In the genomic region with DNA sequence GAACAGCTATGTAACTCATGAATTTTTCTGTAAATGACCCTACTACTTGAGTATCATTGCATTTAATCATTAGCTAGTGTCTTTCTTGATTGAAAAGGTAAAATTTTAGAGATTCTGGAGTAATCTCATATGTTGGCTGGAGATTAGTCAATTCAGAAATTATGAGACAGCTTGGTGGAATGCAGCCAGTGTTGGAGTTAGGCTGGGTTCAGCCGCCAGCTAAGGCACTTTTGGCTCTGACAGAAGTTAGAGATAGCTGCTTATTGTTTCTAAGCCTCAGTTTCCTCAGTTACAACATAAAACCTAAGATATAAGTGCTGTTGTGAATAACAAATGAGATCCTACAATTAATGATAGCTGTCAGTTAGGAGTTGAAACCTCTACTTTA, we compare ENCODE assay signal across 1 cellular context.
TF ChIP-seq lines count a peak whose summit lies in the region.

No MANE protein-coding gene starts in this region.

TF ChIP-seq in HepG2, 621 proteins besides CTCF, POLR2A, EP300 and RAD21 (continued from another document):
- TF ChIP-seq, protein P1, sequence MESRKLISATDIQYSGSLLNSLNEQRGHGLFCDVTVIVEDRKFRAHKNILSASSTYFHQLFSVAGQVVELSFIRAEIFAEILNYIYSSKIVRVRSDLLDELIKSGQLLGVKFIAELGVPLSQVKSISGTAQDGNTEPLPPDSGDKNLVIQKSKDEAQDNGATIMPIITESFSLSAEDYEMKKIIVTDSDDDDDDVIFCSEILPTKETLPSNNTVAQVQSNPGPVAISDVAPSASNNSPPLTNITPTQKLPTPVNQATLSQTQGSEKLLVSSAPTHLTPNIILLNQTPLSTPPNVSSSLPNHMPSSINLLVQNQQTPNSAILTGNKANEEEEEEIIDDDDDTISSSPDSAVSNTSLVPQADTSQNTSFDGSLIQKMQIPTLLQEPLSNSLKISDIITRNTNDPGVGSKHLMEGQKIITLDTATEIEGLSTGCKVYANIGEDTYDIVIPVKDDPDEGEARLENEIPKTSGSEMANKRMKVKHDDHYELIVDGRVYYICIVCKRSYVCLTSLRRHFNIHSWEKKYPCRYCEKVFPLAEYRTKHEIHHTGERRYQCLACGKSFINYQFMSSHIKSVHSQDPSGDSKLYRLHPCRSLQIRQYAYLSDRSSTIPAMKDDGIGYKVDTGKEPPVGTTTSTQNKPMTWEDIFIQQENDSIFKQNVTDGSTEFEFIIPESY (CRISPR knock-in tag; IDR thresholded peaks at IDR 0.05), result peak; percentile 41; the same call in 1 of the 2 replicates
- no peak for TF ChIP-seq RFX3 (CRISPR knock-in tag; IDR thresholded peaks at IDR 0.05)
- TF ChIP-seq, protein P2, sequence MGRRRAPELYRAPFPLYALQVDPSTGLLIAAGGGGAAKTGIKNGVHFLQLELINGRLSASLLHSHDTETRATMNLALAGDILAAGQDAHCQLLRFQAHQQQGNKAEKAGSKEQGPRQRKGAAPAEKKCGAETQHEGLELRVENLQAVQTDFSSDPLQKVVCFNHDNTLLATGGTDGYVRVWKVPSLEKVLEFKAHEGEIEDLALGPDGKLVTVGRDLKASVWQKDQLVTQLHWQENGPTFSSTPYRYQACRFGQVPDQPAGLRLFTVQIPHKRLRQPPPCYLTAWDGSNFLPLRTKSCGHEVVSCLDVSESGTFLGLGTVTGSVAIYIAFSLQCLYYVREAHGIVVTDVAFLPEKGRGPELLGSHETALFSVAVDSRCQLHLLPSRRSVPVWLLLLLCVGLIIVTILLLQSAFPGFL (CRISPR knock-in tag; IDR thresholded peaks at IDR 0.05), result no peak
- TF ChIP-seq NCOA2 (CRISPR knock-in tag; IDR thresholded peaks at IDR 0.05), result 0 out of 2 replicates have a peak, but pooled peaks have one; percentile 1
- TF ChIP-seq, protein P3, sequence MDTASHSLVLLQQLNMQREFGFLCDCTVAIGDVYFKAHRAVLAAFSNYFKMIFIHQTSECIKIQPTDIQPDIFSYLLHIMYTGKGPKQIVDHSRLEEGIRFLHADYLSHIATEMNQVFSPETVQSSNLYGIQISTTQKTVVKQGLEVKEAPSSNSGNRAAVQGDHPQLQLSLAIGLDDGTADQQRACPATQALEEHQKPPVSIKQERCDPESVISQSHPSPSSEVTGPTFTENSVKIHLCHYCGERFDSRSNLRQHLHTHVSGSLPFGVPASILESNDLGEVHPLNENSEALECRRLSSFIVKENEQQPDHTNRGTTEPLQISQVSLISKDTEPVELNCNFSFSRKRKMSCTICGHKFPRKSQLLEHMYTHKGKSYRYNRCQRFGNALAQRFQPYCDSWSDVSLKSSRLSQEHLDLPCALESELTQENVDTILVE (CRISPR knock-in tag; IDR thresholded peaks at IDR 0.05), result no peak
